Comparison of ENCODE assay signal across 8 cellular contexts in genomic region chr14:44316647-44317432, GRCh38.
A peak's percentile ranks its signal among the peaks of the same experiment; 100 is the strongest.
DNase-seq lines count a peak whose midpoint lies in the region; ATAC-seq and TF ChIP-seq lines count a peak whose summit lies in the region.

No MANE protein-coding gene starts in this region.

- ATAC-seq in GM19455 (IDR thresholded peaks at IDR 0.05; ENCODE audit: unreplicated experiment): peak; percentile 72

- H3K9me3 Mint-ChIP-seq in activated CD4-positive, alpha-beta memory T cell treated with anti-CD3 and anti-CD28 coated beads for 36 hours: peaks cover 12% of the 10 kb centered on the region
- no peaks in the 10 kb centered on the region for H3K9me3 Mint-ChIP-seq in type B pancreatic cell

- H3K27me3 Mint-ChIP-seq in activated CD4-positive, alpha-beta memory T cell treated with anti-CD3 and anti-CD28 coated beads for 36 hours: no peaks in the 10 kb centered on the region
- no peaks in the 10 kb centered on the region for H3K27me3 Mint-ChIP-seq in type B pancreatic cell

- POLR2A ChIA-PET in activated CD4-positive, alpha-beta memory T cell treated with anti-CD3 and anti-CD28 coated beads for 36 hours (lab: Charles Lee): no interaction called here

- no peak for TF ChIP-seq CTCF in type B pancreatic cell (conservative IDR thresholded peaks at IDR 0.05)

- intact Hi-C loops in activated CD4-positive, alpha-beta memory T cell treated with anti-CD3 and anti-CD28 coated beads for 36 hours (cut with micrococcal nuclease): no loop called here

- H3K36me3 Mint-ChIP-seq in activated CD4-positive, alpha-beta memory T cell treated with anti-CD3 and anti-CD28 coated beads for 36 hours: no peaks in the 10 kb centered on the region
- no peaks in the 10 kb centered on the region for H3K36me3 Mint-ChIP-seq in type B pancreatic cell

- CTCF ChIA-PET in activated CD4-positive, alpha-beta memory T cell treated with anti-CD3 and anti-CD28 coated beads for 36 hours (lab: Charles Lee): no interaction called here

- H3K4me3 Mint-ChIP-seq in activated CD4-positive, alpha-beta memory T cell treated with anti-CD3 and anti-CD28 coated beads for 36 hours: no peak overlapping the region
- no peak overlapping the region for H3K4me3 Mint-ChIP-seq in type B pancreatic cell

- H3K4me1 Mint-ChIP-seq in activated CD4-positive, alpha-beta memory T cell treated with anti-CD3 and anti-CD28 coated beads for 36 hours (ENCODE audit: low read depth): no peaks in the 10 kb centered on the region
- no peaks in the 10 kb centered on the region for H3K4me1 Mint-ChIP-seq in type B pancreatic cell (ENCODE audit: unreplicated experiment)

- DNase-seq in AG08395 (ENCODE audit: low spot score): peak; percentile 3
- DNase-seq in KBM-7: peak; percentile 2
- peak; percentile 31 for DNase-seq in activated CD4-positive, alpha-beta memory T cell treated with anti-CD3 and anti-CD28 coated beads for 36 hours
- peak; percentile 23 to 51 for DNase-seq in lung microvascular endothelial cell (ENCODE audit: low read depth in 2 of 2)
- no peak for DNase-seq in NCI-H1048 (lab: John Stamatoyannopoulos, UW)
- no peak for DNase-seq in NAMALWA (ENCODE audit: low spot score)
- DNase-seq in type B pancreatic cell (ENCODE audit: extremely low spot score, unreplicated experiment): no peak

- in situ Hi-C loops in KBM-7 (cut with MboI; ENCODE audit: low pct_unique_long_range_greater_than_20kb, low sequenced_read_pairs): no loop called here

- no peak overlapping the region for H3K27ac Mint-ChIP-seq in activated CD4-positive, alpha-beta memory T cell treated with anti-CD3 and anti-CD28 coated beads for 36 hours
- no peak overlapping the region for H3K27ac Mint-ChIP-seq in type B pancreatic cell

Comparison
In these comparisons a context has a peak if more than half of its experiments do, and no peak if none do; other contexts are left out.
1. DNase-seq: peak in AG08395 (single experiment), KBM-7 (single experiment), activated CD4-positive, alpha-beta memory T cell treated with anti-CD3 and anti-CD28 coated beads for 36 hours (single experiment) and lung microvascular endothelial cell (2 of 2); none in NCI-H1048 (single experiment), NAMALWA (single experiment) and type B pancreatic cell (single experiment).